In genomic region chr22:41831828-41832552, GRCh38 we compare ENCODE assay signal across 8 cellular contexts. TPM values are rescaled to one million over a fixed set of nuclear protein-coding genes. Genes with fewer than 3 reads are reported as not detected.
A peak's percentile ranks its signal among the peaks of the same experiment; 100 is the strongest.
DNase-seq lines count a peak whose midpoint lies in the region; ATAC-seq, FAIRE-seq and TF ChIP-seq lines count a peak whose summit lies in the region.

No MANE protein-coding gene starts in this region.

- intact Hi-C loops in IMR-90 (cut with micrococcal nuclease): no loop called here

- TF ChIP-seq POLR2A in IMR-90 (IDR thresholded peaks at IDR 0.05; ENCODE audit: low read depth, low read length): no peak

- H3K4me1 ChIP-seq in IMR-90 (ENCODE audit: control insufficient read depth, insufficient read depth, low read length): peaks cover 2% of the 10 kb centered on the region
- peaks cover 37% of the 10 kb centered on the region for H3K4me1 ChIP-seq in mucosa of stomach (ENCODE audit: control insufficient read depth, insufficient read depth, low read length)

- H3K9me3 ChIP-seq in IMR-90 (ENCODE audit: control insufficient read depth, insufficient read depth, low read length) (no peaks in the 10 kb centered on the region), mucosa of stomach (ENCODE audit: control insufficient read depth, low read length) (no peaks in the 10 kb centered on the region)

- peak overlapping the region; percentile 69 for H3K27ac ChIP-seq in IMR-90 (ENCODE audit: insufficient read depth, low read length)

- H3K23ac ChIP-seq in IMR-90 (ENCODE audit: low read depth, low read length): peak overlapping the region; percentile 72; the same call in 1 of the 2 replicates

- CTCF ChIA-PET in IMR-90 (lab: Yijun Ruan, JAX): interaction anchor here (0.6 kb wide), 1 partner anchor 424 kb away, joined by 3 read pairs; no protein-coding TSS in a partner anchor

- H2AK9ac ChIP-seq in IMR-90 (replicated peaks; ENCODE audit: low read depth, low read length, poor library complexity): peak overlapping the region; percentile 92

- H2BK5ac ChIP-seq in IMR-90 (ENCODE audit: low read depth, low read length, poor library complexity, severe bottlenecking): peak overlapping the region; percentile 52

- H4K5ac ChIP-seq in IMR-90 (ENCODE audit: low read depth, low read length): peak overlapping the region; percentile 21

- peak overlapping the region; percentile 70; the same call in 1 of the 2 replicates for H3K56ac ChIP-seq in IMR-90 (ENCODE audit: extremely low read depth, insufficient read depth, low read length)

- TF ChIP-seq CTCF in GM06990 (IDR thresholded peaks at IDR 0.05; ENCODE audit: insufficient read depth, low read length, poor library complexity, severe bottlenecking): no peak
- TF ChIP-seq CTCF in IMR-90 (conservative IDR thresholded peaks at IDR 0.05; ENCODE audit: low read depth, low read length): no peak
- no peak for TF ChIP-seq CTCF in bronchial epithelial cell (IDR thresholded peaks at IDR 0.05; ENCODE audit: insufficient read depth, low read length, severe bottlenecking)

- peaks cover 10 to 37% of the 10 kb centered on the region in 2 experiments; a peak in 3 of 4 replicates for H3K79me1 ChIP-seq in IMR-90 (ENCODE audit: low read depth in 1 of 2, low read length in 2 of 2)

- H3K9ac ChIP-seq in IMR-90 (ENCODE audit: low read depth, low read length): peak overlapping the region; percentile 30
- H3K9ac ChIP-seq in mucosa of stomach (ENCODE audit: low read length): peak overlapping the region; percentile 78

- H2BK20ac ChIP-seq in IMR-90 (ENCODE audit: low read depth, low read length): peak overlapping the region; percentile 36; the same call in 1 of the 2 replicates

- no peak for DNase-seq in GM06990 (ENCODE audit: extremely low read depth, insufficient read length)
- DNase-seq in IMR-90: peak; percentile 24
- no peak for DNase-seq in bronchial epithelial cell (ENCODE audit: low read depth)
- no peak for DNase-seq in NCI-H2196 treated with DMSO at 0.1 percent for 48 hours (lab: John Stamatoyannopoulos, UW; ENCODE audit: unreplicated experiment)
- DNase-seq in NCI-H1694 treated with DMSO at 0.1 percent for 48 hours (lab: John Stamatoyannopoulos, UW): no peak
- DNase-seq in stimulated activated CD4-positive, alpha-beta T cell treated with anti-CD3 and anti-CD28 coated beads, Interleukin-15, amount 100 ng/mL, for 24 hours: no peak

- in situ Hi-C loops in IMR-90 (cut with MboI; ENCODE audit: low sequenced_read_pairs): no loop called here

- H2AK5ac ChIP-seq in IMR-90 (ENCODE audit: low read depth, low read length): peak overlapping the region; percentile 60; the same call in 1 of the 2 replicates

- no peak for FAIRE-seq in bronchial epithelial cell (lab: Jason Lieb, UNC)

- peak overlapping the region; percentile 97 for H2AFZ ChIP-seq in IMR-90 (replicated peaks; ENCODE audit: low read length, poor library complexity)

- H3K18ac ChIP-seq in IMR-90 (ENCODE audit: low read depth, low read length): peak overlapping the region; percentile 8

- peak overlapping the region; percentile 83 for H3K4me3 ChIP-seq in GM06990 (replicated peaks; ENCODE audit: low read depth, low read length)
- H3K4me3 ChIP-seq in IMR-90 (ENCODE audit: insufficient read depth, low read depth, low read length): peak overlapping the region; percentile 41
- peak overlapping the region; percentile 91 for H3K4me3 ChIP-seq in bronchial epithelial cell (ENCODE audit: low read depth, low read length)
- peak overlapping the region; percentile 27 for H3K4me3 ChIP-seq in mucosa of stomach (ENCODE audit: low read length)

- peak overlapping the region in 1 of 2 experiments; percentile 89; a peak in 2 of 4 replicates for H4K8ac ChIP-seq in IMR-90 (ENCODE audit: low read depth in 2 of 2, low read length in 2 of 2)

- TF ChIP-seq RAD21 in IMR-90 (IDR thresholded peaks at IDR 0.05; ENCODE audit: low read length): no peak

- no peak for ATAC-seq in IMR-90 (ENCODE audit: low read depth)
- ATAC-seq in HG03159 (IDR thresholded peaks at IDR 0.05; ENCODE audit: unreplicated experiment): no peak

- H3K9me1 ChIP-seq in IMR-90 (ENCODE audit: insufficient read depth, low read length): no peaks in the 10 kb centered on the region; the same call in 1 of the 2 replicates

- peaks cover 13% of the 10 kb centered on the region; the same call in 1 of the 2 replicates for H4K20me1 ChIP-seq in IMR-90 (ENCODE audit: insufficient read depth, low read length)

- peak overlapping the region; percentile 87 for H3K4ac ChIP-seq in IMR-90 (ENCODE audit: low read depth, low read length)

- 3% methylated on average over 10 of the region's 17 CpGs; no CpG with 5 or more reads in 1 of the 2 experiments for WGBS in IMR-90 (ENCODE audit: extremely low coverage in 2 of 2, insufficient read length in 1 of 2), 2 experiments

- peak overlapping the region; percentile 22; the same call in 1 of the 3 replicates for H2BK15ac ChIP-seq in IMR-90 (ENCODE audit: low read depth, low read length)

- dilution Hi-C loops in IMR-90 (cut with HindIII; ENCODE audit: low sequenced_read_pairs, unreplicated experiment): no loop called here

- H3K36me3 ChIP-seq in GM06990 (ENCODE audit: control insufficient read depth, insufficient read depth, low read length): peaks cover 9% of the 10 kb centered on the region
- H3K36me3 ChIP-seq in IMR-90 (ENCODE audit: control insufficient read depth, insufficient read depth, low read length): peaks cover 3% of the 10 kb centered on the region; the same call in 1 of the 2 replicates
- peaks cover 3% of the 10 kb centered on the region for H3K36me3 ChIP-seq in bronchial epithelial cell (ENCODE audit: control insufficient read depth, insufficient read depth, low read length)
- no peaks in the 10 kb centered on the region for H3K36me3 ChIP-seq in mucosa of stomach (ENCODE audit: control insufficient read depth, insufficient read depth, low read length)

- POLR2A ChIA-PET in IMR-90 (lab: Charles Lee; ENCODE audit: unreplicated experiment): interaction anchor here (0.6 kb wide), 2 partner anchors 18 to 96 kb away, joined by 5 to 7 read pairs; no protein-coding TSS in a partner anchor

- H3K27me3 ChIP-seq in GM06990 (replicated peaks; ENCODE audit: control insufficient read depth, insufficient read depth, low read length): no peaks in the 10 kb centered on the region
- no peaks in the 10 kb centered on the region for H3K27me3 ChIP-seq in IMR-90 (ENCODE audit: control insufficient read depth, insufficient read depth, low read length)
- H3K27me3 ChIP-seq in bronchial epithelial cell (ENCODE audit: control insufficient read depth, insufficient read depth, low read length): no peaks in the 10 kb centered on the region
- no peaks in the 10 kb centered on the region for H3K27me3 ChIP-seq in mucosa of stomach (ENCODE audit: control insufficient read depth, insufficient read depth, low read length)

- peak overlapping the region; percentile 68 for H3K4me2 ChIP-seq in IMR-90 (ENCODE audit: low read depth, low read length)

- H2BK120ac ChIP-seq in IMR-90 (ENCODE audit: low read depth, low read length): peak overlapping the region; percentile 82

- no TSS peak for BruUV-seq in IMR-90 (replicated peaks; lab: Mats Ljungman, UMichigan)

- H3K14ac ChIP-seq in IMR-90 (replicated peaks; ENCODE audit: low read depth, low read length): peak overlapping the region; percentile 77

- peak overlapping the region; percentile 75 for H4K91ac ChIP-seq in IMR-90 (ENCODE audit: insufficient read depth, low read depth, low read length)

TF ChIP-seq in IMR-90, 13 proteins besides CTCF, POLR2A, EP300 and RAD21:
- TF ChIP-seq MAZ (IDR thresholded peaks at IDR 0.05; ENCODE audit: borderline replicate concordance, low read depth, low read length) (no peak), SMC3 (IDR thresholded peaks at IDR 0.05; ENCODE audit: low read depth, low read length) (no peak), RCOR1 (IDR thresholded peaks at IDR 0.05; ENCODE audit: insufficient replicate concordance, low read length) (no peak)

RNA-seq across cellular contexts. Expression of gene SREBF2, which starts 0.9 kb away (rescaled TPM):
- total RNA-seq in IMR-90 (2012; rRNA removed) (8.1 and 9.2 TPM in 2 replicates), bronchial epithelial cell (44.2 and 66.4 TPM in 2 replicates)
- polyA plus RNA-seq in IMR-90 (2012; rRNA removed): 47.4 and 50.1 TPM in 2 replicates
- polyA plus RNA-seq in IMR-90 (2012; cell fraction: cytosol; rRNA removed): 40.1 and 52.1 TPM in 2 replicates
- 62.2 and 101 TPM in 2 replicates for polyA plus RNA-seq in IMR-90 (2012; cell fraction: nucleus; rRNA removed; ENCODE audit: low replicate concordance)

RNA-seq across cellular contexts. Expression of gene CCDC134, which starts 31.5 kb away (rescaled TPM):
- 6.1 and 7.0 TPM in 2 replicates for total RNA-seq in IMR-90 (2012; rRNA removed)
- 5.1 and 7.5 TPM in 2 replicates for polyA plus RNA-seq in IMR-90 (2012; rRNA removed)
- polyA plus RNA-seq in IMR-90 (2012; cell fraction: cytosol; rRNA removed): 3.3 and 5.2 TPM in 2 replicates
- 2.0 and 2.3 TPM in 2 replicates for polyA plus RNA-seq in IMR-90 (2012; cell fraction: nucleus; rRNA removed; ENCODE audit: low replicate concordance)
- 5.4 and 6.1 TPM in 2 replicates for total RNA-seq in bronchial epithelial cell

Comparison
In these comparisons a context has a peak if more than half of its experiments do, and no peak if none do; other contexts are left out.
1. H3K4me3 ChIP-seq: peak in every context shown above with its lines; median percentile 91 in bronchial epithelial cell; 83 in GM06990; 41 in IMR-90; 27 in mucosa of stomach.